In genomic region chr4:87081826-87082225, GRCh38 we compare ENCODE assay signal across 18 cellular contexts.
DNase-seq lines count a peak whose midpoint lies in the region; TF ChIP-seq lines count a peak whose summit lies in the region.
"Had no signal": no experiment of that assay in that cellular context is flagged by ENCODE, and none has a peak within 500 bp of the region (broad histone marks: within the 10 kb centered on the region; RNA-seq: fewer than 3 reads in every experiment).

No MANE protein-coding gene starts in this region.

- intact Hi-C loops in ascending aorta (cut with DNase I) (no loop called here), uterus (cut with DNase I; ENCODE audit: low total_unique reads) (no loop called here)

- TF ChIP-seq POLR2A in uterus (IDR thresholded peaks at IDR 0.05): no peak

- no peak overlapping the region for H3K4me3 Mint-ChIP-seq in osteocyte (ENCODE audit: unreplicated experiment)
- H3K4me3 Mint-ChIP-seq: central memory CD8-positive, alpha-beta T cell; neural crest cell; stimulated activated naive B cell treated with anti-CD40 and anti-IgM and Interleukin-4, amounts not matched to agents 10 μg/mL and 1 μg/mL and 100 μg/mL, for 72 hours had no signal

- H3K4me3 ChIP-seq in ascending aorta (peak overlapping the region in 1 of 2 donors; percentile 9), uterus (no peak overlapping the region)
- H3K4me3 ChIP-seq: BLaER1 had no signal

- TF ChIP-seq CTCF in ascending aorta (IDR thresholded peaks at IDR 0.05): no peak
- TF ChIP-seq CTCF in osteocyte (IDR thresholded peaks at IDR 0.05): no peak
- TF ChIP-seq CTCF in uterus (IDR thresholded peaks at IDR 0.05): no peak
- TF ChIP-seq CTCF in GM20000 (IDR thresholded peaks at IDR 0.05; ENCODE audit: extremely low read depth, missing control alignments): no peak

- H3K27ac ChIP-seq in ascending aorta: peak overlapping the region; percentile 31 to 41
- H3K27ac ChIP-seq in uterus: peak overlapping the region; percentile 66 to 68
- H3K27ac ChIP-seq: BLaER1 had no signal

- peaks cover 9% of the 10 kb centered on the region for H3K36me3 Mint-ChIP-seq in osteocyte (ENCODE audit: unreplicated experiment)

- no peak for DNase-seq in ascending aorta (ENCODE audit: low spot score in 2 of 2)
- DNase-seq in fibroblast of gingiva (ENCODE audit: low read depth): peak; percentile 29
- DNase-seq in osteocyte (ENCODE audit: extremely low spot score, unreplicated experiment): no peak
- DNase-seq in uterus: no peak
- DNase-seq in SK-N-DZ (ENCODE audit: low spot score): no peak
- no peak for DNase-seq in middle frontal gyrus (ENCODE audit: extremely low spot score, low spot score)
- DNase-seq in GM20000 (ENCODE audit: low spot score): no peak
- DNase-seq: activated CD4-positive, alpha-beta T cell treated with anti-CD3 and anti-CD28 coated beads for 1 hour; effector CD8-positive, alpha-beta T cell; hypothalamus; kidney; NCI-H1436 treated with DMSO at 0.1 percent for 48 hours; NCI-H2171 treated with DMSO at 0.1 percent for 48 hours; stimulated activated naive B cell treated with anti-CD40 and anti-IgM and Interleukin-4, amounts not matched to agents 10 μg/mL and 1 μg/mL and 100 μg/mL, for 72 hours; T1000 had no signal

- H3K27me3 Mint-ChIP-seq in osteocyte (ENCODE audit: unreplicated experiment): no peaks in the 10 kb centered on the region
- H3K27me3 Mint-ChIP-seq: central memory CD8-positive, alpha-beta T cell; stimulated activated naive B cell treated with anti-CD40 and anti-IgM and Interleukin-4, amounts not matched to agents 10 μg/mL and 1 μg/mL and 100 μg/mL, for 72 hours had no signal

- H3K36me3 ChIP-seq in ascending aorta (peaks cover 0 to 16% of the 10 kb centered on the region in 2 donors), uterus (no peaks in the 10 kb centered on the region)

- H3K27me3 ChIP-seq in ascending aorta: no peaks in the 10 kb centered on the region
- no peaks in the 10 kb centered on the region for H3K27me3 ChIP-seq in uterus
- H3K27me3 ChIP-seq: BLaER1 had no signal

- H3K4me1 ChIP-seq in ascending aorta: peaks cover 7 to 39% of the 10 kb centered on the region in 2 donors
- H3K4me1 ChIP-seq in uterus: peaks cover 0 to 14% of the 10 kb centered on the region in 2 donors

- peak overlapping the region; percentile 58 for H3K27ac Mint-ChIP-seq in osteocyte (ENCODE audit: unreplicated experiment)
- H3K27ac Mint-ChIP-seq: stimulated activated naive B cell treated with anti-CD40 and anti-IgM and Interleukin-4, amounts not matched to agents 10 μg/mL and 1 μg/mL and 100 μg/mL, for 72 hours had no signal

- H3K9me3 ChIP-seq in ascending aorta (no peaks in the 10 kb centered on the region), uterus (no peaks in the 10 kb centered on the region)
- H3K9me3 ChIP-seq: BLaER1 had no signal

- H3K9me3 Mint-ChIP-seq in osteocyte (ENCODE audit: unreplicated experiment): no peaks in the 10 kb centered on the region
- H3K9me3 Mint-ChIP-seq: central memory CD8-positive, alpha-beta T cell; neural crest cell; stimulated activated naive B cell treated with anti-CD40 and anti-IgM and Interleukin-4, amounts not matched to agents 10 μg/mL and 1 μg/mL and 100 μg/mL, for 72 hours had no signal

- peaks cover 40% of the 10 kb centered on the region for H3K4me1 Mint-ChIP-seq in osteocyte (ENCODE audit: unreplicated experiment)
